In genomic region chr13:98761979-98762616, GRCh38 we compare ENCODE assay signal across 11 cellular contexts. TPM values are rescaled to one million over a fixed set of nuclear protein-coding genes. Genes with fewer than 3 reads are reported as not detected.
DNase-seq lines count a peak whose midpoint lies in the region; ATAC-seq and TF ChIP-seq lines count a peak whose summit lies in the region.
"Had no signal": no experiment of that assay in that cellular context is flagged by ENCODE, and none has a peak within 500 bp of the region (broad histone marks: within the 10 kb centered on the region; RNA-seq: fewer than 3 reads in every experiment).

No MANE protein-coding gene starts in this region.

- peaks cover 30% of the 10 kb centered on the region for H3K27me3 Mint-ChIP-seq in HFFc6 (ENCODE audit: insufficient read depth)
- peaks cover 12% of the 10 kb centered on the region for H3K27me3 Mint-ChIP-seq in T-helper 17 cell

- ATAC-seq in body of pancreas (peak; percentile 7), HG02973 (IDR thresholded peaks at IDR 0.05; ENCODE audit: unreplicated experiment) (no peak), GM18909 (IDR thresholded peaks at IDR 0.05; ENCODE audit: poor library complexity, unreplicated experiment) (no peak), T-helper 17 cell (no peak)
- ATAC-seq: Right ventricle myocardium inferior had no signal

- H3K4me1 Mint-ChIP-seq in HFFc6 (ENCODE audit: low read depth) (peaks cover 15% of the 10 kb centered on the region), T-helper 17 cell (no peaks in the 10 kb centered on the region)

- DNase-seq in GM12865 (ENCODE audit: low read depth) (no peak), HFFc6 (no peak), body of pancreas (no peak), osteoblast (ENCODE audit: insufficient read length, low spot score, missing footprints) (no peak), SIG-M5 (lab: John Stamatoyannopoulos, UW) (no peak), T-helper 17 cell (no peak)
- DNase-seq: caudate nucleus, NCI-H187 had no signal

- no peaks in the 10 kb centered on the region for H3K79me2 ChIP-seq in osteoblast (ENCODE audit: insufficient read depth, low read length)

- H3K9me3 ChIP-seq in body of pancreas (no peaks in the 10 kb centered on the region), osteoblast (ENCODE audit: low read depth, low read length) (no peaks in the 10 kb centered on the region), T-helper 17 cell (ENCODE audit: control insufficient read depth, low read length, poor library complexity, severe bottlenecking) (no peaks in the 10 kb centered on the region)

- H3K27me3 ChIP-seq in body of pancreas (no peaks in the 10 kb centered on the region), osteoblast (ENCODE audit: insufficient read depth, low read length) (peaks cover 7% of the 10 kb centered on the region)

- no peak for TF ChIP-seq CTCF in GM12865 (IDR thresholded peaks at IDR 0.05; ENCODE audit: insufficient read depth, low read depth, low read length, missing control alignments)
- no peak for TF ChIP-seq CTCF in HFFc6 (IDR thresholded peaks at IDR 0.05)
- TF ChIP-seq CTCF in body of pancreas (IDR thresholded peaks at IDR 0.05) = no peak
- TF ChIP-seq CTCF in osteoblast (IDR thresholded peaks at IDR 0.05; ENCODE audit: extremely low read depth, low read depth, low read length) = no peak

- no peak for TF ChIP-seq POLR2A in body of pancreas (IDR thresholded peaks at IDR 0.05)

- H3K4me2 ChIP-seq in osteoblast (ENCODE audit: insufficient read depth, low read length) = peak overlapping the region; percentile 62

- H3K36me3 ChIP-seq in body of pancreas (replicated peaks in 1 of 2; ENCODE audit: insufficient read depth in 1 of 2, low read depth in 2 of 2) = no peaks in the 10 kb centered on the region
- no peaks in the 10 kb centered on the region for H3K36me3 ChIP-seq in osteoblast (ENCODE audit: insufficient read depth, low read length)

- H3K4me1 ChIP-seq in body of pancreas (no peaks in the 10 kb centered on the region), osteoblast (ENCODE audit: insufficient read depth, low read length) (peaks cover 9% of the 10 kb centered on the region)

- peak overlapping the region; percentile 40 for H3K4me3 ChIP-seq in GM12865 (ENCODE audit: low read depth, low read length)
- no peak overlapping the region for H3K4me3 ChIP-seq in body of pancreas
- H3K4me3 ChIP-seq in osteoblast (ENCODE audit: insufficient read depth, low read length) = peak overlapping the region; percentile 48

- peak overlapping the region in 2 of 4 donors; percentile 31 to 36 for H3K27ac ChIP-seq in body of pancreas
- H3K27ac ChIP-seq in osteoblast (ENCODE audit: low read depth, low read length) = no peak overlapping the region

- H3K27ac Mint-ChIP-seq in HFFc6 = no peak overlapping the region
- no peak overlapping the region for H3K27ac Mint-ChIP-seq in T-helper 17 cell

- peak overlapping the region; percentile 81 for H3K4me3 Mint-ChIP-seq in HFFc6
- H3K4me3 Mint-ChIP-seq in T-helper 17 cell = no peak overlapping the region

- H3K36me3 Mint-ChIP-seq in HFFc6 (ENCODE audit: low read depth) (peaks cover 15% of the 10 kb centered on the region), T-helper 17 cell (ENCODE audit: low read depth) (no peaks in the 10 kb centered on the region)

- H3K9me3 Mint-ChIP-seq in HFFc6 = peaks cover 5% of the 10 kb centered on the region; the same call in 1 of the 2 replicates

- peak overlapping the region; percentile 74 for H2AFZ ChIP-seq in osteoblast (ENCODE audit: low read length)

- intact Hi-C loops in body of pancreas (cut with DNase I) = no loop called here

- no peaks in the 10 kb centered on the region for H4K20me1 ChIP-seq in osteoblast (ENCODE audit: insufficient read depth, low read length)

- 72 to 85% methylated on average over 15 of the region's 15 CpGs for WGBS in body of pancreas, 2 donors

RNA-seq across cellular contexts. Expression of gene SLC15A1, which starts 9.6 kb away (rescaled TPM):
- total RNA-seq in HFFc6 (2021; fragmentation: NEBNext Ultra II Directional; extraction: Animal tissue kit (Norgen Biotek cat#: 25700)) = not detected
- 10 to 100 TPM in 1 of 2 donors, 1 to 10 TPM in 1; 7.8 to 12.2 TPM for total RNA-seq in body of pancreas
- total RNA-seq in osteoblast = not detected in 2 replicates
- total RNA-seq in T-helper 17 cell = not detected
- total RNA-seq: Right ventricle myocardium inferior had no signal

Comparison
In these comparisons a context has a peak if more than half of its experiments do, and no peak if none do; other contexts are left out.
1. H3K4me3 ChIP-seq: peak in GM12865 (single experiment) and osteoblast (single experiment); none in body of pancreas (0 of 2).